In the genomic region with DNA sequence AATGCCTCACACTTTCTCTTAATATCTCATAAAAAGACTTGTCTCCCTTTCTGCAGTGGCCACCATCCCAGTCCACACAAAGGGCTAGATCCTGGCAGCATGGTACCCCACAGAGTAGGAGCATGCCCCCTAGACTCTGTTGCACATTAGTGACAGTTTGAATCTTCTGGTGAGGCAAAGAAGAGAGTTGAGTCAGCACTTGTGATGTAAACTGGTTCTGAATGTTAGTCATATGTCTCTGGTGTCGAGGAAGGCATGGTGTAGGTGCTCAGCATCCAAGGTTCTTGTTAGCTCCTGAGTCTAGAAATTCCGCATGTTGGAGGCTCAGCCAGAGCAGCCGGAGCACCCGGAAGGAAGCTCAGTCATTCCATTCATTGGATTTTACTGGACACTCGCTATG, we compare ENCODE assay signal across 2 cellular contexts.
TF ChIP-seq lines count a peak whose summit lies in the region.

No MANE protein-coding gene starts in this region.

TF ChIP-seq in WTC11, 78 proteins besides CTCF, POLR2A, EP300 and RAD21:
- no peak for TF ChIP-seq CBFB (CRISPR knock-in tag; IDR thresholded peaks at IDR 0.05; ENCODE audit: low read depth)

TF ChIP-seq in H1, 55 proteins besides CTCF, POLR2A, EP300 and RAD21:
- no peak for TF ChIP-seq RBBP5 (IDR thresholded peaks at IDR 0.05; ENCODE audit: borderline replicate concordance, low read depth, low read length)
- TF ChIP-seq CTBP2 (IDR thresholded peaks at IDR 0.05; ENCODE audit: borderline replicate concordance, insufficient read depth, insufficient read length, low read length) = no peak
- no peak for TF ChIP-seq NANOG (IDR thresholded peaks at IDR 0.05; ENCODE audit: insufficient read depth, low read depth, low read length, poor library complexity, severe bottlenecking)
- no peak for TF ChIP-seq PHF8 (conservative IDR thresholded peaks at IDR 0.05; ENCODE audit: low read depth, low read length)
- TF ChIP-seq GTF2F1 (IDR thresholded peaks at IDR 0.05; ENCODE audit: borderline replicate concordance, low read depth, low read length) = no peak
- TF ChIP-seq NRF1 (IDR thresholded peaks at IDR 0.05; ENCODE audit: low read depth, low read length) = no peak
- no peak for TF ChIP-seq CBX5 (IDR thresholded peaks at IDR 0.05; ENCODE audit: low read depth, low read length)
- TF ChIP-seq TAF1 (IDR thresholded peaks at IDR 0.05; ENCODE audit: low read depth, low read length) = no peak
- no peak for TF ChIP-seq TBP (IDR thresholded peaks at IDR 0.05; ENCODE audit: low read depth, low read length)
- TF ChIP-seq POLR2AphosphoS5 (IDR thresholded peaks at IDR 0.05; ENCODE audit: low read depth, low read length) = no peak
- no peak for TF ChIP-seq SIRT6 (IDR thresholded peaks at IDR 0.05; ENCODE audit: low read length)
- TF ChIP-seq CHD2 (IDR thresholded peaks at IDR 0.05; ENCODE audit: low read length) = no peak
- TF ChIP-seq KDM1A (IDR thresholded peaks at IDR 0.05; ENCODE audit: borderline replicate concordance, low read length) = no peak
- no peak for TF ChIP-seq CBX8 (IDR thresholded peaks at IDR 0.05; ENCODE audit: borderline replicate concordance, low read depth, low read length)
- TF ChIP-seq SRF (IDR thresholded peaks at IDR 0.05; ENCODE audit: low read depth, low read length) = no peak
- no peak for TF ChIP-seq RXRA (IDR thresholded peaks at IDR 0.05; ENCODE audit: insufficient read depth, low read depth, low read length)
- TF ChIP-seq KDM4A (IDR thresholded peaks at IDR 0.05; ENCODE audit: low read depth, low read length, severe bottlenecking) = no peak
- no peak for TF ChIP-seq SP2 (IDR thresholded peaks at IDR 0.05; ENCODE audit: low read length)
- TF ChIP-seq TEAD4 (IDR thresholded peaks at IDR 0.05; ENCODE audit: low read depth, low read length) = no peak
- no peak for TF ChIP-seq RNF2 (IDR thresholded peaks at IDR 0.05; ENCODE audit: borderline replicate concordance, low read depth, low read length, missing control alignments, poor library complexity, severe bottlenecking)
